In genomic region chrX:44872817-44873414, GRCh38 we compare ENCODE assay signal across 8 cellular contexts.
A peak's percentile ranks its signal among the peaks of the same experiment; 100 is the strongest.
DNase-seq lines count a peak whose midpoint lies in the region; ATAC-seq and TF ChIP-seq lines count a peak whose summit lies in the region.

Gene KDM6A (plus strand): TSS chrX:44873188. CDS start chrX:44873552, 364 bp downstream.

- H3K9me3 Mint-ChIP-seq in central memory CD8-positive, alpha-beta T cell = no peaks in the 10 kb centered on the region

- in situ Hi-C loops in GM18951 (cut with MboI; ENCODE audit: low sequenced_read_pairs, unreplicated experiment) = no loop called here

- no peaks in the 10 kb centered on the region for H3K27me3 Mint-ChIP-seq in central memory CD8-positive, alpha-beta T cell

- peaks cover 6% of the 10 kb centered on the region for H3K4me1 Mint-ChIP-seq in central memory CD8-positive, alpha-beta T cell

- TF ChIP-seq POLR2A in GM18951 (IDR thresholded peaks at IDR 0.05; ENCODE audit: extremely low read depth, insufficient read depth, insufficient read length) = peak; percentile 72

- H3K4me3 Mint-ChIP-seq in central memory CD8-positive, alpha-beta T cell = peak within 1 kb of the TSS; percentile 90

- peak; percentile 91 for ATAC-seq in HG03196 (IDR thresholded peaks at IDR 0.05; ENCODE audit: unreplicated experiment)
- ATAC-seq in central memory CD8-positive, alpha-beta T cell (replicated peaks; ENCODE audit: extremely low read depth, poor library complexity, severe bottlenecking) = peak; percentile 89

- H3K27ac Mint-ChIP-seq in central memory CD8-positive, alpha-beta T cell (ENCODE audit: low read depth) = peak within 1 kb of the TSS; percentile 89

- DNase-seq in AG08395 (ENCODE audit: low spot score) = peak; percentile 99
- peak; percentile 94 for DNase-seq in NCI-H345 (lab: John Stamatoyannopoulos, UW)
- peak; percentile 90 for DNase-seq in activated CD4-positive, CD25-positive, alpha-beta regulatory T cell treated with anti-CD3 and anti-CD28 coated beads, Interleukin-2, amount 50 U/mL, for 16 hours (ENCODE audit: low read depth, low spot score)
- DNase-seq in central memory CD8-positive, alpha-beta T cell (ENCODE audit: low spot score in 2 of 2) = peak; percentile 79 to 94
- DNase-seq in iris pigment epithelial cell (ENCODE audit: low read depth) = peak; percentile 98
- DNase-seq in stimulated activated CD4-positive, alpha-beta T cell treated with anti-CD3 and anti-CD28 coated beads, Interleukin-12 subunit alpha, Interleukin-12 subunit beta, amount 100 ng/mL, for 24 hours (ENCODE audit: low read depth in 2 of 2) = peak; percentile 87 to 90

- H3K36me3 Mint-ChIP-seq in central memory CD8-positive, alpha-beta T cell (ENCODE audit: insufficient read depth) = peaks cover 8% of the 10 kb centered on the region

Comparison
In these comparisons a context has a peak if more than half of its experiments do, and no peak if none do; other contexts are left out.
1. Peak in every context shown above with its lines: DNase-seq and ATAC-seq.